ENCODE assay signal across 11 cellular contexts in the genomic region with DNA sequence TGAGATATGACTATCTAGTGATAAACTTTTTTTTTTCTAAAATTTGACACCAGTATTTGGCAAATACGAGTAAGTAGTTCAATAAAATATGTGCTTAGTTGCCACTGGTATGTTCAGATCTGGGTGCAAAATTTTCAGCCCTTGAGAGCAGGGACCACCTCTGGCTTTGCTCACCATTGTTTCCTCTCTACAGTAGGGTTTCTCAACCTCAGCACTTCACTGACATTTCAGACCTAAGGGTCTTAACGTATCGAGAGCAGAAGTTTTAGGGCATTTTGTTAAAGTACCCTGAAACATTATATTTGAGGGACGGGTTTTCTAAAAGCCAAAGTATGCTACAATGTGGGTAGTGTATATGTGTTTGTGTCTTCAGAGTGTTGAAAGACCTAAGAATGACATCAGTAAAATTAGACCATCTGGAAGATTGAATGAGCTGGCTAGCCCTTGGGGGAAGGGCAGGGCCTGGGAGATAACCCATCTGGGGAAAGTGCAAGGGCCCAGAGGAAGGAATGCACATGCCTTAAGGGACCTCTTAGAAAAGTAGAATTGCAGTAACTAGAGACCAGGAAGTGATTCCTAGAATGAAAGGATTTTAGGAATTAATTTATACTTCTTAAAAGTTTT. TPM values are rescaled to one million over a fixed set of nuclear protein-coding genes. Genes with fewer than 3 reads are reported as not detected.
DNase-seq lines count a peak whose midpoint lies in the region; ATAC-seq, FAIRE-seq and TF ChIP-seq lines count a peak whose summit lies in the region.
"Had no signal": no experiment of that assay in that cellular context is flagged by ENCODE, and none has a peak within 500 bp of the region (broad histone marks: within the 10 kb centered on the region; RNA-seq: fewer than 3 reads in every experiment).

No MANE protein-coding gene starts in this region.

- H3K27ac ChIP-seq in HUES48 (ENCODE audit: low read depth, low read length) = peak overlapping the region; percentile 83

- H3K4me1 ChIP-seq in HUES48 (ENCODE audit: control insufficient read depth, insufficient read depth, low read length) = peaks cover 40% of the 10 kb centered on the region

- DNase-seq in AG08396 (ENCODE audit: low spot score) = peak; percentile 68
- DNase-seq in astrocyte of the hippocampus (ENCODE audit: low read depth, low spot score) = peak; percentile 30
- DNase-seq in iris pigment epithelial cell (ENCODE audit: low read depth) = peak; percentile 95
- DNase-seq in NCI-H2081 (lab: John Stamatoyannopoulos, UW) = no peak
- DNase-seq in GM12891 (ENCODE audit: insufficient read length, low spot score) = no peak
- DNase-seq: activated CD4-positive, alpha-beta T cell treated with anti-CD3 and anti-CD28 coated beads for 48 hours; DMS153; NCI-H1694 treated with DMSO at 0.1 percent for 48 hours had no signal

- no peaks in the 10 kb centered on the region for H3K9me3 ChIP-seq in HUES48 (ENCODE audit: control insufficient read depth, insufficient read depth, low read length)

- H3K4me3 ChIP-seq in HUES48 (ENCODE audit: low read depth, low read length) = peak overlapping the region; percentile 35

- H3K9ac ChIP-seq in HUES48 (ENCODE audit: low read depth, low read length) = no peak overlapping the region

- H3K36me3 ChIP-seq in HUES48 (ENCODE audit: control insufficient read depth, insufficient read depth, low read length) = no peaks in the 10 kb centered on the region

- no peak for FAIRE-seq in GM12891 (lab: Jason Lieb, UNC)

- no peaks in the 10 kb centered on the region for H3K27me3 ChIP-seq in HUES48 (ENCODE audit: control insufficient read depth, insufficient read depth, low read length)

- ATAC-seq in HG02884 (IDR thresholded peaks at IDR 0.05; ENCODE audit: unreplicated experiment) = no peak
- ATAC-seq in HG03457 (IDR thresholded peaks at IDR 0.05; ENCODE audit: unreplicated experiment) = no peak

- TF ChIP-seq POLR2A in GM12891 (IDR thresholded peaks at IDR 0.05; ENCODE audit: low read depth, low read length) = no peak

TF ChIP-seq in GM12891, 5 proteins besides CTCF, POLR2A, EP300 and RAD21:
- TF ChIP-seq POLR2AphosphoS5 (IDR thresholded peaks at IDR 0.05; ENCODE audit: low read depth, low read length) = no peak
- TF ChIP-seq SPI1 (IDR thresholded peaks at IDR 0.05; ENCODE audit: low read depth, low read length) = no peak
- TF ChIP-seq POU2F2 (IDR thresholded peaks at IDR 0.05; ENCODE audit: low read depth, low read length) = no peak
- TF ChIP-seq PAX5 (IDR thresholded peaks at IDR 0.05; ENCODE audit: insufficient read depth, low read length, severe bottlenecking) = no peak
- TF ChIP-seq TAF1 (IDR thresholded peaks at IDR 0.05; ENCODE audit: low read depth, low read length) = no peak

RNA-seq across cellular contexts. Expression of a gene that starts 11.8 kb away (rescaled TPM):
- 2.5 TPM for polyA plus RNA-seq in GM12891 (2012; ENCODE audit: low read depth, missing spikeins)

RNA-seq across cellular contexts. Expression of a gene that starts 12.2 kb away (rescaled TPM):
- 0.09 TPM for polyA plus RNA-seq in GM12891 (2012; ENCODE audit: low read depth, missing spikeins)

Comparison
In these comparisons a context has a peak if more than half of its experiments do, and no peak if none do; other contexts are left out.
1. DNase-seq: peak in AG08396 (single experiment), astrocyte of the hippocampus (single experiment) and iris pigment epithelial cell (single experiment); none in NCI-H2081 (0 of 2) and GM12891 (single experiment).